18 cellular contexts compared by ENCODE assay signal in the genomic region with DNA sequence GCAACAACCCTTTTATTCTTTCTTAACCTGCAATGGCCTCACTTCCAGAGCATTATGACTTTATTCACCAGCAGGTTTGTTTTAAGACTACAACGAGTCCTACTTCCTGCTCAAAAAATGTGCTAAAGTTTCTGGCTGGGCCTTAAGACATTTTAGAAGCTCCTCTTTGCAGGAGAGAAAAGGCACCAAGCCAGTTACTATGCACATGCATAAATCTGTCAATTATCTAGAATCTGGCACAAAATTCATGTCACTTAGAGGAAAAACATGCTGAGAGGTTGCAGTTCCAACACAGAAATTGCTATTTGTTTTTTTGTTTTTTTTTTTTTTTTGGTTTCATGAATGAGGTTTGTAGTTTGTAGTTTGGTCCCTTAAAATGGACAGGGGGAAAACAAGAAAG.
"Had no signal": no experiment of that assay in that cellular context is flagged by ENCODE, and none has a peak within 500 bp of the region (broad histone marks: within the 10 kb centered on the region; RNA-seq: fewer than 3 reads in every experiment).

No MANE protein-coding gene starts in this region.

- H3K27me3 Mint-ChIP-seq: activated CD4-positive, alpha-beta T cell treated with anti-CD3 and anti-CD28 coated beads, Interleukin-2, amount 10 ng/mL, durations not matched to agents 24 days and 14 days; activated naive CD4-positive, alpha-beta T cell treated with anti-CD3 and anti-CD28 coated beads, Interleukin-2, amount 50 U/mL, for 24 hours; central memory CD8-positive, alpha-beta T cell had no signal

- H3K4me3 ChIP-seq: body of pancreas, gastrocnemius medialis, heart left ventricle had no signal

- H3K27ac ChIP-seq: body of pancreas, gastrocnemius medialis, heart left ventricle, parathyroid adenoma had no signal

- H3K27ac Mint-ChIP-seq: activated CD4-positive, alpha-beta T cell treated with anti-CD3 and anti-CD28 coated beads, Interleukin-2, amount 10 ng/mL, durations not matched to agents 24 days and 14 days; activated CD8-positive, alpha-beta T cell treated with anti-CD3 and anti-CD28 coated beads, Interleukin-2, amount 10 ng/mL, durations not matched to agents 7 days and 5 days; activated naive CD4-positive, alpha-beta T cell treated with anti-CD3 and anti-CD28 coated beads, Interleukin-2, amount 50 U/mL, for 24 hours; immature natural killer cell; stimulated activated effector memory CD8-positive, alpha-beta T cell treated with anti-CD3 and anti-CD28 coated beads, Interleukin-12 subunit alpha, Interleukin-12 subunit beta, amount 100 ng/mL, for 72 hours had no signal

- H3K9ac ChIP-seq: parathyroid adenoma had no signal

- H3K79me2 ChIP-seq: parathyroid adenoma had no signal

- H2AFZ ChIP-seq: parathyroid adenoma had no signal

- H3K4me1 ChIP-seq: body of pancreas, gastrocnemius medialis, heart left ventricle, parathyroid adenoma had no signal

- H3K4me3 Mint-ChIP-seq: activated CD4-positive, alpha-beta T cell treated with anti-CD3 and anti-CD28 coated beads, Interleukin-2, amount 10 ng/mL, durations not matched to agents 24 days and 14 days; activated CD8-positive, alpha-beta T cell treated with anti-CD3 and anti-CD28 coated beads, Interleukin-2, amount 10 ng/mL, durations not matched to agents 7 days and 5 days; activated naive CD4-positive, alpha-beta T cell treated with anti-CD3 and anti-CD28 coated beads, Interleukin-2, amount 50 U/mL, for 24 hours; central memory CD8-positive, alpha-beta T cell; immature natural killer cell; neural crest cell; stimulated activated effector memory CD8-positive, alpha-beta T cell treated with anti-CD3 and anti-CD28 coated beads, Interleukin-12 subunit alpha, Interleukin-12 subunit beta, amount 100 ng/mL, for 72 hours had no signal

- DNase-seq: activated CD4-positive, alpha-beta T cell treated with anti-CD3 and anti-CD28 coated beads, Interleukin-2, amount 10 ng/mL, durations not matched to agents 24 days and 14 days; activated CD4-positive, CD25-positive, alpha-beta regulatory T cell; activated CD8-positive, alpha-beta memory T cell treated with anti-CD3 and anti-CD28 coated beads, Interleukin-2, amount 50 U/mL, for 4 hours; activated CD8-positive, alpha-beta T cell treated with anti-CD3 and anti-CD28 coated beads, Interleukin-2, amount 10 ng/mL, durations not matched to agents 7 days and 5 days; activated effector memory CD4-positive, alpha-beta T cell treated with anti-CD3 and anti-CD28 coated beads, Interleukin-2, amount 50 U/mL, for 16 hours; activated T-cell treated with anti-CD3 and anti-CD28 coated beads, Interleukin-2, amount 50 U/mL, for 48 hours; amygdala; body of pancreas; cortex of kidney; effector CD4-positive, alpha-beta T cell; gastrocnemius medialis; heart left ventricle; immature natural killer cell had no signal

- H3K27me3 ChIP-seq: body of pancreas, gastrocnemius medialis, heart left ventricle had no signal

- H3K36me3 Mint-ChIP-seq: activated naive CD4-positive, alpha-beta T cell treated with anti-CD3 and anti-CD28 coated beads, Interleukin-2, amount 50 U/mL, for 24 hours; stimulated activated effector memory CD8-positive, alpha-beta T cell treated with anti-CD3 and anti-CD28 coated beads, Interleukin-12 subunit alpha, Interleukin-12 subunit beta, amount 100 ng/mL, for 72 hours had no signal

- H3K9me3 ChIP-seq: body of pancreas, gastrocnemius medialis had no signal

- H3K36me3 ChIP-seq: gastrocnemius medialis, heart left ventricle had no signal

- H3K4me1 Mint-ChIP-seq: activated CD4-positive, alpha-beta T cell treated with anti-CD3 and anti-CD28 coated beads, Interleukin-2, amount 10 ng/mL, durations not matched to agents 24 days and 14 days; activated naive CD4-positive, alpha-beta T cell treated with anti-CD3 and anti-CD28 coated beads, Interleukin-2, amount 50 U/mL, for 24 hours; central memory CD8-positive, alpha-beta T cell; immature natural killer cell; stimulated activated effector memory CD8-positive, alpha-beta T cell treated with anti-CD3 and anti-CD28 coated beads, Interleukin-12 subunit alpha, Interleukin-12 subunit beta, amount 100 ng/mL, for 72 hours had no signal

- H3K9me3 Mint-ChIP-seq: activated CD4-positive, alpha-beta T cell treated with anti-CD3 and anti-CD28 coated beads, Interleukin-2, amount 10 ng/mL, durations not matched to agents 24 days and 14 days had no signal

- ATAC-seq: activated CD8-positive, alpha-beta T cell treated with anti-CD3 and anti-CD28 coated beads, Interleukin-2, amount 10 ng/mL, durations not matched to agents 7 days and 5 days; body of pancreas; gastrocnemius medialis; heart left ventricle; stimulated activated effector memory CD8-positive, alpha-beta T cell treated with anti-CD3 and anti-CD28 coated beads, Interleukin-12 subunit alpha, Interleukin-12 subunit beta, amount 100 ng/mL, for 72 hours had no signal
